23 cellular contexts compared by ENCODE assay signal in genomic region chr9:114981095-114981494, GRCh38. TPM values are rescaled to one million over a fixed set of nuclear protein-coding genes. Genes with fewer than 3 reads are reported as not detected.
DNase-seq lines count a peak whose midpoint lies in the region; ATAC-seq, FAIRE-seq and TF ChIP-seq lines count a peak whose summit lies in the region.
"Had no signal": no experiment of that assay in that cellular context is flagged by ENCODE, and none has a peak within 500 bp of the region (broad histone marks: within the 10 kb centered on the region; RNA-seq: fewer than 3 reads in every experiment).

No MANE protein-coding gene starts in this region.

- no peak for TF ChIP-seq CTCF in IMR-90 (conservative IDR thresholded peaks at IDR 0.05; ENCODE audit: low read depth, low read length)
- TF ChIP-seq CTCF in K562 (IDR thresholded peaks at IDR 0.05 in 2 of 3, conservative IDR thresholded peaks at IDR 0.05 in 1 of 3; ENCODE audit: insufficient read depth in 2 of 3, low read depth in 1 of 3, low read length in 3 of 3), result no peak

- H4K20me1 ChIP-seq in IMR-90 (ENCODE audit: insufficient read depth, low read length) (no peaks in the 10 kb centered on the region), K562 (replicated peaks; ENCODE audit: control insufficient read depth, insufficient read depth, low read length) (no peaks in the 10 kb centered on the region)

- no peak for FAIRE-seq in K562 (lab: Jason Lieb, UNC)
- FAIRE-seq: astrocyte, GM12891 had no signal

- intact Hi-C loops in IMR-90 (cut with micrococcal nuclease), result no loop called here
- intact Hi-C loops in K562 (cut with micrococcal nuclease), result no loop called here

- H3K79me1 ChIP-seq in IMR-90 (ENCODE audit: low read depth in 1 of 2, low read length in 2 of 2), result no peaks in the 10 kb centered on the region

- H3K4me3 ChIP-seq in IMR-90 (ENCODE audit: insufficient read depth, low read depth, low read length) (no peak overlapping the region), K562 (no peak overlapping the region)
- H3K4me3 ChIP-seq: HAP-1, prostate gland, transverse colon had no signal

- H2BK15ac ChIP-seq in IMR-90 (ENCODE audit: low read depth, low read length), result no peak overlapping the region

- H3K56ac ChIP-seq in IMR-90 (ENCODE audit: extremely low read depth, insufficient read depth, low read length), result no peak overlapping the region

- H3K27me3 ChIP-seq in IMR-90 (ENCODE audit: control insufficient read depth, insufficient read depth, low read length) (peaks cover 36% of the 10 kb centered on the region), K562 (ENCODE audit: control insufficient read depth in 2 of 2, insufficient read depth in 2 of 2, low read length in 2 of 2) (no peaks in the 10 kb centered on the region)
- H3K27me3 ChIP-seq: neutrophil, transverse colon had no signal

- H3K18ac ChIP-seq in IMR-90 (ENCODE audit: low read depth, low read length), result no peak overlapping the region

- no peak overlapping the region for H2AK9ac ChIP-seq in IMR-90 (replicated peaks; ENCODE audit: low read depth, low read length, poor library complexity)

- H3K4me2 ChIP-seq in IMR-90 (ENCODE audit: low read depth, low read length), result no peak overlapping the region
- no peak overlapping the region for H3K4me2 ChIP-seq in K562 (ENCODE audit: insufficient read depth, low read length)

- no peak overlapping the region for H2AK5ac ChIP-seq in IMR-90 (ENCODE audit: low read depth, low read length)

- H3K9me3 ChIP-seq in IMR-90 (ENCODE audit: control insufficient read depth, insufficient read depth, low read length), result no peaks in the 10 kb centered on the region
- no peaks in the 10 kb centered on the region for H3K9me3 ChIP-seq in K562 (replicated peaks; ENCODE audit: control insufficient read depth, insufficient read depth, low read depth, low read length)
- H3K9me3 ChIP-seq: HAP-1, neutrophil, prostate gland, transverse colon had no signal

- TF ChIP-seq RAD21 in IMR-90 (IDR thresholded peaks at IDR 0.05; ENCODE audit: low read length) (no peak), K562 (CRISPR knock-in tag; conservative IDR thresholded peaks at IDR 0.05 in 1 of 2, IDR thresholded peaks at IDR 0.05 in 1 of 2) (no peak)

- no peaks in the 10 kb centered on the region for H3K4me1 ChIP-seq in IMR-90 (ENCODE audit: control insufficient read depth, insufficient read depth, low read length)
- no peaks in the 10 kb centered on the region for H3K4me1 ChIP-seq in K562 (replicated peaks in 1 of 2; ENCODE audit: control insufficient read depth in 2 of 2, insufficient read depth in 2 of 2, low read length in 2 of 2)
- H3K4me1 ChIP-seq: HAP-1, prostate gland, transverse colon had no signal

- H2AFZ ChIP-seq in IMR-90 (replicated peaks; ENCODE audit: low read length, poor library complexity), result no peak overlapping the region
- no peak overlapping the region for H2AFZ ChIP-seq in K562 (ENCODE audit: low read depth, low read length)

- dilution Hi-C loops in IMR-90 (cut with HindIII; ENCODE audit: low sequenced_read_pairs, unreplicated experiment), result no loop called here

- H3K23ac ChIP-seq in IMR-90 (ENCODE audit: low read depth, low read length), result no peak overlapping the region

- TF ChIP-seq EP300 in K562 (IDR thresholded peaks at IDR 0.05; ENCODE audit: low read length), result no peak

- no peak overlapping the region for H2BK20ac ChIP-seq in IMR-90 (ENCODE audit: low read depth, low read length)

- H2BK120ac ChIP-seq in IMR-90 (ENCODE audit: low read depth, low read length), result no peak overlapping the region

- no peak for TF ChIP-seq POLR2A in IMR-90 (IDR thresholded peaks at IDR 0.05; ENCODE audit: low read depth, low read length)
- TF ChIP-seq POLR2A in K562 (conservative IDR thresholded peaks at IDR 0.05), result no peak

- H4K5ac ChIP-seq in IMR-90 (ENCODE audit: low read depth, low read length), result no peak overlapping the region

- DNase-seq in EH (ENCODE audit: low read depth) (peak; percentile 73), IMR-90 (no peak), K562 (ENCODE audit: extremely low read depth in 1 of 4, low spot score in 3 of 4) (no peak), renal cortical epithelial cell (ENCODE audit: low read depth) (peak; percentile 23), NCI-H2196 treated with DMSO at 0.1 percent for 48 hours (lab: John Stamatoyannopoulos, UW; ENCODE audit: unreplicated experiment) (no peak)
- DNase-seq: activated CD4-positive, alpha-beta T cell treated with anti-CD3 and anti-CD28 coated beads for 48 hours; activated CD8-positive, alpha-beta memory T cell treated with anti-CD3 and anti-CD28 coated beads, Interleukin-2, amount 10 ng/mL, durations not matched to agents 7 days and 5 days; activated naive CD4-positive, alpha-beta T cell treated with anti-CD3 and anti-CD28 coated beads, Interleukin-2, amount 50 U/mL, for 16 hours; CD8-positive, alpha-beta memory T cell; DMS79 treated with DMSO at 0.1 percent for 48 hours; MM.1S; NCI-H1436; NCI-H524; transverse colon had no signal

- H3K9ac ChIP-seq in IMR-90 (ENCODE audit: low read depth, low read length) (no peak overlapping the region), K562 (ENCODE audit: insufficient read depth in 1 of 2, low read depth in 2 of 2, low read length in 2 of 2) (no peak overlapping the region)

- POLR2A ChIA-PET in IMR-90 (lab: Charles Lee; ENCODE audit: unreplicated experiment) (no interaction called here), K562 (lab: Yijun Ruan, JAX) (interaction anchor here (0.9 kb wide), 1 partner anchor 9 kb away, joined by 4 read pairs; no protein-coding TSS in a partner anchor)

- H3K27ac ChIP-seq in IMR-90 (ENCODE audit: insufficient read depth, low read length) (no peak overlapping the region), K562 (ENCODE audit: extremely low read depth, low read depth, low read length) (no peak overlapping the region)
- H3K27ac ChIP-seq: neutrophil, prostate gland, transverse colon had no signal

- CTCF ChIA-PET in IMR-90 (lab: Yijun Ruan, JAX), result no interaction called here
- CTCF ChIA-PET in K562 (lab: Yijun Ruan, JAX; ENCODE audit: low intra/inter-chr PET ratio), result no interaction called here

- H3K9me1 ChIP-seq in IMR-90 (ENCODE audit: insufficient read depth, low read length), result no peaks in the 10 kb centered on the region
- H3K9me1 ChIP-seq in K562 (ENCODE audit: control insufficient read depth, insufficient read depth, low read length), result no peaks in the 10 kb centered on the region

- no peaks in the 10 kb centered on the region for H3K79me2 ChIP-seq in K562 (ENCODE audit: control insufficient read depth, insufficient read depth, low read length)

- no peak overlapping the region for H2BK5ac ChIP-seq in IMR-90 (ENCODE audit: low read depth, low read length, poor library complexity, severe bottlenecking)

- H3K36me3 ChIP-seq in IMR-90 (ENCODE audit: control insufficient read depth, insufficient read depth, low read length) (no peaks in the 10 kb centered on the region), K562 (ENCODE audit: control insufficient read depth, insufficient read depth, low read length) (no peaks in the 10 kb centered on the region)
- H3K36me3 ChIP-seq: HAP-1, neutrophil, prostate gland, transverse colon had no signal

- WGBS in IMR-90 (ENCODE audit: extremely low coverage in 2 of 2, insufficient read length in 1 of 2), 2 experiments, result no CpG with 5 or more reads among the region's 4 CpGs
- 0% methylated on average over 4 of the region's 4 CpGs for WGBS in K562 (ENCODE audit: insufficient coverage, low coverage, missing lambda C conversion rate)

- H3K14ac ChIP-seq in IMR-90 (replicated peaks; ENCODE audit: low read depth, low read length), result no peak overlapping the region

- H4K91ac ChIP-seq in IMR-90 (ENCODE audit: insufficient read depth, low read depth, low read length), result no peak overlapping the region

- ATAC-seq in IMR-90 (ENCODE audit: low read depth), result no peak; the same call in 1 of the 2 replicates
- ATAC-seq in K562, result no peak
- no peak for ATAC-seq in GM19452 (IDR thresholded peaks at IDR 0.05; ENCODE audit: unreplicated experiment)
- no peak for ATAC-seq in GM21381 (IDR thresholded peaks at IDR 0.05; ENCODE audit: unreplicated experiment)
- ATAC-seq: activated CD8-positive, alpha-beta memory T cell treated with anti-CD3 and anti-CD28 coated beads, Interleukin-2, amount 10 ng/mL, durations not matched to agents 7 days and 5 days had no signal

- in situ Hi-C loops in IMR-90 (cut with MboI; ENCODE audit: low sequenced_read_pairs), result no loop called here
- in situ Hi-C loops in K562 (cut with MboI), result no loop called here

- BruUV-seq in IMR-90 (replicated peaks; lab: Mats Ljungman, UMichigan) (no TSS peak), K562 (replicated peaks; lab: Mats Ljungman, UMichigan) (no TSS peak)

- no peak overlapping the region for H4K8ac ChIP-seq in IMR-90 (ENCODE audit: low read depth in 2 of 2, low read length in 2 of 2)

- H3K4ac ChIP-seq in IMR-90 (ENCODE audit: low read depth, low read length), result no peak overlapping the region

TF ChIP-seq in IMR-90, 13 proteins besides CTCF, POLR2A, EP300 and RAD21 (continues in another document):
- TF ChIP-seq CEBPB (IDR thresholded peaks at IDR 0.05; ENCODE audit: low read depth, low read length) (peak; percentile 67), MXI1 (IDR thresholded peaks at IDR 0.05; ENCODE audit: borderline replicate concordance, low read depth, low read length) (no peak)

TF ChIP-seq in K562, 482 proteins besides CTCF, POLR2A, EP300 and RAD21 (continues in another document):
- TF ChIP-seq MTA1 (IDR thresholded peaks at IDR 0.05; ENCODE audit: borderline replicate concordance) (no peak), BDP1 (IDR thresholded peaks at IDR 0.05; ENCODE audit: insufficient read depth, insufficient read length) (no peak)

RNA-seq across cellular contexts. Expression of gene TNFSF8, which starts 50.7 kb away (rescaled TPM):
- total RNA-seq in IMR-90 (2012; rRNA removed), result not detected in 2 replicates
- polyA plus RNA-seq in IMR-90 (2012; rRNA removed), result not detected in 2 replicates
- polyA plus RNA-seq in IMR-90 (2012; cell fraction: cytosol; rRNA removed), result not detected in 2 replicates
- polyA plus RNA-seq in IMR-90 (2012; cell fraction: nucleus; rRNA removed; ENCODE audit: low replicate concordance), result not detected in 2 replicates
- not detected in 2 replicates for total RNA-seq in K562 (2011; cell fraction: chromatin; rRNA removed; ENCODE audit: low replicate concordance)
- not detected in 2 replicates for total RNA-seq in K562 (2011; cell fraction: nucleolus; rRNA removed)
- not detected in 2 replicates for total RNA-seq in K562 (2011; cell fraction: nucleoplasm; rRNA removed)
- not detected in 2 replicates for total RNA-seq in K562 (2014; rRNA removed)
- not detected in 2 replicates for total RNA-seq in K562 (2014; rRNA removed; fragmentation: Illumina TruSeq; extraction: Trizol)
- total RNA-seq in K562 (2015; rRNA removed; fragmentation: Illumina TruSeq; extraction: Trizol), result not detected in 2 replicates
- total RNA-seq in K562 (2021), result 0.09 and 0.29 TPM in 2 replicates
- polyA plus RNA-seq in K562 (2011; rRNA removed), result not detected in 2 replicates
- polyA plus RNA-seq in K562 (2011; cell fraction: cytosol; rRNA removed), result not detected in 2 replicates
- polyA plus RNA-seq in K562 (2011; cell fraction: nucleus; rRNA removed), result not detected in 2 replicates
- polyA plus RNA-seq in K562 (2012), result not detected in 2 replicates
- polyA plus RNA-seq in K562 (2014; fragmentation: Illumina TruSeq; extraction: Trizol), result not detected in 2 replicates
- not detected for polyA plus RNA-seq in K562 (2014; fragmentation: Nextera tagmentation; extraction: Ambion mirVana)
- not detected in 2 replicates for polyA plus RNA-seq in K562 (2014; rRNA removed)
- not detected in 2 replicates for polyA minus RNA-seq in K562 (2011; rRNA and poly(A)+ RNA removed)
- polyA minus RNA-seq in K562 (2011; cell fraction: cytosol; rRNA and poly(A)+ RNA removed), result not detected in 2 replicates
- not detected in 2 replicates for polyA minus RNA-seq in K562 (2011; cell fraction: nucleus; rRNA and poly(A)+ RNA removed)
- total RNA-seq in renal cortical epithelial cell, result not detected in 2 replicates
- total RNA-seq: astrocyte, dermis microvascular lymphatic vessel endothelial cell, SK-MEL-5 had no signal

Comparison
In these comparisons a context has a peak if more than half of its experiments do, and no peak if none do; other contexts are left out.
1. DNase-seq: peak in EH (single experiment) and renal cortical epithelial cell (single experiment); none in IMR-90 (single experiment), K562 (0 of 4) and NCI-H2196 treated with DMSO at 0.1 percent for 48 hours (single experiment).